ENCODE assay signal across 9 cellular contexts in the genomic region with DNA sequence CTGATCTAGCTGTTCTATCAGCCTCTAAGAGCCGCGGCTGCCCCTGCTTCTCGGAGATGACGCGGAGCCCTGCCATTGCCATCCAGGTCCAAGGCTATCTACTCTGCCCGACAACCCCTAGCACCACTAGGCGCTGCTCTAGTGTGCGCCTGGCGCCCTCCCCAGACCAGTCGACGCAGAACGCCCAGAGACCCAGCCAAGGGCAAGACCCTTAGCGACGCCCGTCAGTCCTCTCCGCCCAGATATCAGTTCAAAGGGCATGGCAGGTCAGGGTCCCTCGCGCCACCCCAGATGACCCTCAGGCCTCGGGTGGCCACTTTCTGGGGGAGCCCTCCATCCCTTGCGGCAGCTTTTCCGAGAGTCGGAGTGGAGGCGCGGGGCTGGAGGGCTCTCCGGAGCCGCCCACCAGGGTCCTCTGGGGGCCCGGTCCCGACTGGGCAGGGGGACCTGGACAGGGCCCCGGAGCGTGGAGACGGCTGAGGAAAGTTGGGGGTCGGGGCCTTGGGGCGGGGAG. TPM values are rescaled to one million over a fixed set of nuclear protein-coding genes. Genes with fewer than 3 reads are reported as not detected.
DNase-seq lines count a peak whose midpoint lies in the region; ATAC-seq and TF ChIP-seq lines count a peak whose summit lies in the region.
"Had no signal": no experiment of that assay in that cellular context is flagged by ENCODE, and none has a peak within 500 bp of the region (broad histone marks: within the 10 kb centered on the region; RNA-seq: fewer than 3 reads in every experiment).

No MANE protein-coding gene starts in this region.

- TF ChIP-seq EP300 in upper lobe of left lung (IDR thresholded peaks at IDR 0.05) = no peak

- peaks cover 0 to 25% (median 14%) of the 10 kb centered on the region in 4 donors for H3K27me3 ChIP-seq in upper lobe of left lung

- TF ChIP-seq CTCF in mucosa of descending colon (IDR thresholded peaks at IDR 0.05) (no peak), upper lobe of left lung (IDR thresholded peaks at IDR 0.05) (no peak), HFFc6 (IDR thresholded peaks at IDR 0.05) (no peak)

- ATAC-seq in HG02610 (IDR thresholded peaks at IDR 0.05; ENCODE audit: unreplicated experiment) = peak; percentile 53
- peak; percentile 64 for ATAC-seq in esophagus mucosa
- peak; percentile 62 for ATAC-seq in mucosa of descending colon
- peak in 1 of 2 donors; percentile 75 for ATAC-seq in upper lobe of left lung (ENCODE audit: low FRiP score in 2 of 2)
- no peak for ATAC-seq in HG03045 (IDR thresholded peaks at IDR 0.05; ENCODE audit: unreplicated experiment)

- no peaks in the 10 kb centered on the region for H3K36me3 Mint-ChIP-seq in HFFc6 (ENCODE audit: low read depth)

- no peak overlapping the region for H3K4me3 ChIP-seq in mucosa of descending colon
- H3K4me3 ChIP-seq in upper lobe of left lung = peak overlapping the region in 3 of 4 donors; percentile 34 to 48 (median 44)

- H3K27me3 Mint-ChIP-seq in HFFc6 (ENCODE audit: insufficient read depth) = no peaks in the 10 kb centered on the region; the same call in 1 of the 2 replicates

- H3K9me3 Mint-ChIP-seq in HFFc6 = peaks cover 18% of the 10 kb centered on the region

- no peak for TF ChIP-seq POLR2A in upper lobe of left lung (IDR thresholded peaks at IDR 0.05)

- 5% methylated on average over 17 of the region's 33 CpGs; no CpG with 5 or more reads in 1 of the 2 donors for WGBS in upper lobe of left lung, 2 donors

- H3K27ac ChIP-seq in upper lobe of left lung = no peak overlapping the region
- H3K27ac ChIP-seq: epithelial cell of prostate had no signal

- DNase-seq in C1 segment of cervical spinal cord (lab: John Stamatoyannopoulos, UW) = peak in 9 of 14 donors; percentile 8 to 68 (median 55)
- DNase-seq in NCI-H82 (lab: John Stamatoyannopoulos, UW) = peak; percentile 94
- DNase-seq in mucosa of descending colon = peak; percentile 27 to 48 (median 31)
- peak; percentile 22 to 82 for DNase-seq in upper lobe of left lung
- no peak for DNase-seq in HFFc6

- peaks cover 15% of the 10 kb centered on the region for H3K4me1 ChIP-seq in mucosa of descending colon (ENCODE audit: low read depth)
- peaks cover 15 to 24% (median 20%) of the 10 kb centered on the region in 4 donors for H3K4me1 ChIP-seq in upper lobe of left lung

- H3K4me3 Mint-ChIP-seq in HFFc6 = no peak overlapping the region

- H3K36me3 ChIP-seq in mucosa of descending colon (ENCODE audit: low read depth) = no peaks in the 10 kb centered on the region
- no peaks in the 10 kb centered on the region for H3K36me3 ChIP-seq in upper lobe of left lung

- H3K27ac Mint-ChIP-seq in HFFc6 = no peak overlapping the region

- H3K9me3 ChIP-seq in mucosa of descending colon (no peaks in the 10 kb centered on the region), upper lobe of left lung (no peaks in the 10 kb centered on the region)

- no peaks in the 10 kb centered on the region for H3K4me1 Mint-ChIP-seq in HFFc6 (ENCODE audit: low read depth)

- intact Hi-C loops in mucosa of descending colon (cut with DNase I, micrococcal nuclease) = loop anchor here in 1 of 2 donors (10.0 kb wide), 1 partner anchor 510 kb away; no protein-coding TSS in a partner anchor

RNA-seq across cellular contexts. Expression of gene CLSTN2, which starts 0.4 kb away (rescaled TPM):
- total RNA-seq in esophagus mucosa = 1.5 TPM
- 1 to 10 TPM in 2 of 3 donors, under 1 TPM in 1; 0.90 to 5.3 (median 2.5) TPM for total RNA-seq in mucosa of descending colon
- total RNA-seq in upper lobe of left lung = 1 to 10 TPM; 1.0 to 4.3 (median 1.6) TPM
- total RNA-seq in HFFc6 (2021; fragmentation: NEBNext Ultra II Directional; extraction: Animal tissue kit (Norgen Biotek cat#: 25700)) = under 1 TPM in 1 of 6 experiments, not detected in 5; 0.05 TPM
